Comparison of ENCODE assay signal across 19 cellular contexts in genomic region chr22:24088796-24089195, GRCh38.
A peak's percentile ranks its signal among the peaks of the same experiment; 100 is the strongest.
DNase-seq lines count a peak whose midpoint lies in the region; ATAC-seq and TF ChIP-seq lines count a peak whose summit lies in the region.
"Had no signal": no experiment of that assay in that cellular context is flagged by ENCODE, and none has a peak within 500 bp of the region (broad histone marks: within the 10 kb centered on the region; RNA-seq: fewer than 3 reads in every experiment).

No MANE protein-coding gene starts in this region.

- no peak overlapping the region for H3K14ac ChIP-seq in H9 (ENCODE audit: insufficient read depth, low read length)

- H3K9me3 Mint-ChIP-seq in H9 (no peaks in the 10 kb centered on the region), mesothelial cell of epicardium (no peaks in the 10 kb centered on the region)
- H3K9me3 Mint-ChIP-seq in T-helper 2 cell treated with Interferon-gamma antibody and Interleukin-4, amounts not matched to agents 5 μg/mL and 100 μg/mL, for 36 hours: no peaks in the 10 kb centered on the region
- H3K9me3 Mint-ChIP-seq: activated naive CD4-positive, alpha-beta T cell treated with anti-CD3 and anti-CD28 coated beads, Interleukin-2, amount 10 ng/mL, durations not matched to agents 7 days and 5 days; naive B cell had no signal

- WGBS in H9 (ENCODE audit: extremely low coverage, insufficient read length, low lambda C conversion rate): no CpG with 5 or more reads among the region's 1 CpG

- H2BK12ac ChIP-seq in H9 (ENCODE audit: insufficient read length, low read depth, low read length): no peak overlapping the region

- H2BK20ac ChIP-seq in H9 (ENCODE audit: low read depth, low read length, poor library complexity, severe bottlenecking): no peak overlapping the region

- no peak overlapping the region for H3T11ph ChIP-seq in H9 (ENCODE audit: low read length)

- H3K36me3 Mint-ChIP-seq in H9 (ENCODE audit: insufficient read depth in 1 of 3, low read depth in 3 of 3) (peaks cover 26 to 83% (median 79%) of the 10 kb centered on the region in 3 experiments; a peak in 6 of 7 replicates), mesothelial cell of epicardium (peaks cover 37% of the 10 kb centered on the region)
- H3K36me3 Mint-ChIP-seq in T-helper 2 cell treated with Interferon-gamma antibody and Interleukin-4, amounts not matched to agents 5 μg/mL and 100 μg/mL, for 36 hours (ENCODE audit: low read depth): peaks cover 63% of the 10 kb centered on the region

- no peak overlapping the region for H3K4me2 ChIP-seq in H9 (ENCODE audit: insufficient read depth, insufficient read length, low read length)

- H3K27me3 ChIP-seq in H9 (ENCODE audit: insufficient read depth, low read length): no peaks in the 10 kb centered on the region
- H3K27me3 ChIP-seq: gastrocnemius medialis, stomach had no signal

- no peak overlapping the region for H3K4ac ChIP-seq in H9 (ENCODE audit: low read depth, low read length)

- H3K23ac ChIP-seq in H9 (ENCODE audit: insufficient read length, low read depth, low read length): no peak overlapping the region

- DNase-seq in AG08395 (ENCODE audit: low spot score): peak; percentile 54
- no peak for DNase-seq in H9
- DNase-seq in coronary artery (ENCODE audit: low spot score): peak; percentile 11
- no peak for DNase-seq in mesothelial cell of epicardium (ENCODE audit: low spot score in 2 of 2, unreplicated experiment in 2 of 2)
- no peak for DNase-seq in posterior cingulate gyrus
- DNase-seq in midbrain (lab: John Stamatoyannopoulos, UW): no peak
- no peak for DNase-seq in T-helper 2 cell treated with Interferon-gamma antibody and Interleukin-4, amounts not matched to agents 5 μg/mL and 100 μg/mL, for 36 hours (ENCODE audit: low spot score)
- DNase-seq: activated CD4-positive, alpha-beta T cell treated with anti-CD3 and anti-CD28 coated beads for 1 hour; activated naive CD4-positive, alpha-beta T cell treated with anti-CD3 and anti-CD28 coated beads, Interleukin-2, amount 10 ng/mL, durations not matched to agents 7 days and 5 days; Caco-2; effector memory CD4-positive, alpha-beta T cell; gastrocnemius medialis; GDM1; naive B cell; NCI-H1694; stomach; T-helper 9 cell had no signal

- no peak for ATAC-seq in GM19452 (IDR thresholded peaks at IDR 0.05; ENCODE audit: unreplicated experiment)
- ATAC-seq: gastrocnemius medialis had no signal

- H3K9ac ChIP-seq in H9 (ENCODE audit: extremely low read depth, insufficient read length, low read length): no peak overlapping the region

- H3K27ac ChIP-seq in H9 (ENCODE audit: insufficient read length, low read depth, low read length): no peak overlapping the region
- no peak overlapping the region for H3K27ac ChIP-seq in coronary artery
- H3K27ac ChIP-seq: gastrocnemius medialis, prostate gland, stomach had no signal

- H2BK5ac ChIP-seq in H9 (ENCODE audit: insufficient read length, low read length): no peak overlapping the region

- H3K4me1 ChIP-seq in H9 (ENCODE audit: insufficient read depth, low read length): no peaks in the 10 kb centered on the region
- H3K4me1 ChIP-seq: Caco-2, gastrocnemius medialis, prostate gland, stomach had no signal

- H4K91ac ChIP-seq in H9 (ENCODE audit: insufficient read length, low read depth, low read length): no peak overlapping the region

- no peak overlapping the region for H2BK15ac ChIP-seq in H9 (ENCODE audit: low read depth, low read length)

- H3K4me3 ChIP-seq in coronary artery: no peak overlapping the region
- H3K4me3 ChIP-seq: gastrocnemius medialis, prostate gland, stomach had no signal

- no peaks in the 10 kb centered on the region for H3K79me1 ChIP-seq in H9 (ENCODE audit: insufficient read depth, low read depth, low read length, poor library complexity, severe bottlenecking)

- no peak overlapping the region for H2AK5ac ChIP-seq in H9 (ENCODE audit: insufficient read length, low read length)

- H3K27ac Mint-ChIP-seq in H9 (peak overlapping the region; percentile 29 to 91 (median 71); a peak in 1 of 7 replicates), mesothelial cell of epicardium (peak overlapping the region; percentile 3)
- no peak overlapping the region for H3K27ac Mint-ChIP-seq in T-helper 2 cell treated with Interferon-gamma antibody and Interleukin-4, amounts not matched to agents 5 μg/mL and 100 μg/mL, for 36 hours
- H3K27ac Mint-ChIP-seq: activated naive CD4-positive, alpha-beta T cell treated with anti-CD3 and anti-CD28 coated beads, Interleukin-2, amount 10 ng/mL, durations not matched to agents 7 days and 5 days; naive B cell had no signal

- H3K27me3 Mint-ChIP-seq in H9 (ENCODE audit: low read depth): no peaks in the 10 kb centered on the region
- no peaks in the 10 kb centered on the region for H3K27me3 Mint-ChIP-seq in mesothelial cell of epicardium (ENCODE audit: low read depth)
- no peaks in the 10 kb centered on the region for H3K27me3 Mint-ChIP-seq in T-helper 2 cell treated with Interferon-gamma antibody and Interleukin-4, amounts not matched to agents 5 μg/mL and 100 μg/mL, for 36 hours (ENCODE audit: low read depth)
- H3K27me3 Mint-ChIP-seq: activated naive CD4-positive, alpha-beta T cell treated with anti-CD3 and anti-CD28 coated beads, Interleukin-2, amount 10 ng/mL, durations not matched to agents 7 days and 5 days; naive B cell had no signal

- no peaks in the 10 kb centered on the region for H3K79me2 ChIP-seq in H9 (ENCODE audit: insufficient read depth, low read length)

- H4K5ac ChIP-seq in H9 (ENCODE audit: insufficient read length, low read depth, low read length): no peak overlapping the region

- peak; percentile 18; the same call in 1 of the 3 replicates for TF ChIP-seq CTCF in H9 (conservative IDR thresholded peaks at IDR 0.05)
- no peak for TF ChIP-seq CTCF in coronary artery (IDR thresholded peaks at IDR 0.05)
- no peak for TF ChIP-seq CTCF in mesothelial cell of epicardium (IDR thresholded peaks at IDR 0.05; ENCODE audit: unreplicated experiment)

- no peaks in the 10 kb centered on the region for H4K20me1 ChIP-seq in H9 (ENCODE audit: control insufficient read depth, insufficient read depth, insufficient read length)

- no peak overlapping the region for H3K56ac ChIP-seq in H9 (ENCODE audit: insufficient read length, low read depth, low read length)

- intact Hi-C loops in posterior cingulate gyrus (cut with DNase I): no loop called here

- no peak overlapping the region for H3K4me3 Mint-ChIP-seq in H9
- H3K4me3 Mint-ChIP-seq in mesothelial cell of epicardium: no peak overlapping the region
- no peak overlapping the region for H3K4me3 Mint-ChIP-seq in T-helper 2 cell treated with Interferon-gamma antibody and Interleukin-4, amounts not matched to agents 5 μg/mL and 100 μg/mL, for 36 hours
- H3K4me3 Mint-ChIP-seq: activated naive CD4-positive, alpha-beta T cell treated with anti-CD3 and anti-CD28 coated beads, Interleukin-2, amount 10 ng/mL, durations not matched to agents 7 days and 5 days; naive B cell had no signal

- no peak overlapping the region for H3K18ac ChIP-seq in H9 (ENCODE audit: insufficient read length, low read depth, low read length)

- H2AFZ ChIP-seq in H9 (ENCODE audit: low read length): no peak overlapping the region

- H3K4me1 Mint-ChIP-seq in H9: peaks cover 12 to 18% of the 10 kb centered on the region in 2 experiments
- H3K4me1 Mint-ChIP-seq in mesothelial cell of epicardium: no peaks in the 10 kb centered on the region
- H3K4me1 Mint-ChIP-seq in T-helper 2 cell treated with Interferon-gamma antibody and Interleukin-4, amounts not matched to agents 5 μg/mL and 100 μg/mL, for 36 hours (ENCODE audit: low read depth): peaks cover 9% of the 10 kb centered on the region
- H3K4me1 Mint-ChIP-seq: naive B cell had no signal

- no peak overlapping the region for H2BK120ac ChIP-seq in H9 (ENCODE audit: low read depth, low read length, poor library complexity, severe bottlenecking)

- no peaks in the 10 kb centered on the region for H3K23me2 ChIP-seq in H9 (ENCODE audit: insufficient read length, low read depth, low read length, poor library complexity, severe bottlenecking)

- H3K9me3 ChIP-seq in H9 (ENCODE audit: control insufficient read depth, low read depth, low read length): no peaks in the 10 kb centered on the region
- H3K9me3 ChIP-seq: Caco-2, gastrocnemius medialis, prostate gland, stomach had no signal

- no peak overlapping the region for H4K8ac ChIP-seq in H9 (replicated peaks; ENCODE audit: insufficient read length, low read depth, low read length)

Comparison
In these comparisons a context has a peak if more than half of its experiments do, and no peak if none do; other contexts are left out.
1. DNase-seq: peak in AG08395 (single experiment) and coronary artery (single experiment); none in H9 (single experiment), mesothelial cell of epicardium (0 of 2), posterior cingulate gyrus (0 of 10), midbrain (single experiment) and T-helper 2 cell treated with Interferon-gamma antibody and Interleukin-4, amounts not matched to agents 5 μg/mL and 100 μg/mL, for 36 hours (single experiment).